15 cellular contexts compared by ENCODE assay signal in the genomic region with DNA sequence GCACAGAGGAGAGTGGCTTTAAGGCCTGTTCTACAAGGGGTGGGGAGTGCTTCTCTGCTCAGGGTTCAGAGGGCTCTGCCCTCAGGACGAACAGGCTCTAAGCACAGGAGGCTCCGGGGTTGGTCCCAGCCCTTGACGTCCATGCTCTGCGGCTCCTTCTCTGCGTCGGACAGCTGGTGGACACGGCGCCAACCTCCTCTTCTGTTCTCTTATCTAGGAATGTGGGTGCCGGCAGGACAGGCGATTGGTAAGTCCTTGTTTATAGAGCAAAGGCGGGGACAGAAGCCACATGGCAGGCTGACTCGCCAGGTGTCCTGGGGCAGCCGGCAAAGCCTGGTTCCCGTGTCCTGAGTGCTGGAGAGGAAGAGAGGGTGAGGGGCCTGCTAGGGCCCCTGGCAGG. TPM values are rescaled to one million over a fixed set of nuclear protein-coding genes. Genes with fewer than 3 reads are reported as not detected.
A peak's percentile ranks its signal among the peaks of the same experiment; 100 is the strongest.
DNase-seq lines count a peak whose midpoint lies in the region; ATAC-seq, FAIRE-seq and TF ChIP-seq lines count a peak whose summit lies in the region.
"Had no signal": no experiment of that assay in that cellular context is flagged by ENCODE, and none has a peak within 500 bp of the region (broad histone marks: within the 10 kb centered on the region; RNA-seq: fewer than 3 reads in every experiment).

No MANE protein-coding gene starts in this region.

- H3K4me1 ChIP-seq in HEK293 (ENCODE audit: control insufficient read depth, insufficient read depth, low read length) (no peaks in the 10 kb centered on the region), K562 (replicated peaks in 1 of 2; ENCODE audit: control insufficient read depth in 2 of 2, insufficient read depth in 2 of 2, low read length in 2 of 2) (peaks cover 0 to 59% of the 10 kb centered on the region in 2 experiments; a peak in 2 of 5 replicates), right cardiac atrium (ENCODE audit: control insufficient read depth, insufficient read depth, low read length) (no peaks in the 10 kb centered on the region), stomach (peaks cover 12 to 20% (median 15%) of the 10 kb centered on the region in 4 donors)
- H3K4me1 ChIP-seq: gastroesophageal sphincter, tibial nerve had no signal

- TF ChIP-seq CTCF in HEK293 (tag by site-specific recombination; IDR thresholded peaks at IDR 0.05) (no peak), K562 (IDR thresholded peaks at IDR 0.05 in 2 of 3, conservative IDR thresholded peaks at IDR 0.05 in 1 of 3; ENCODE audit: insufficient read depth in 2 of 3, low read depth in 1 of 3, low read length in 3 of 3) (no peak), stomach (IDR thresholded peaks at IDR 0.05) (no peak)

- intact Hi-C loops in K562 (cut with micrococcal nuclease), result no loop called here
- intact Hi-C loops in right cardiac atrium (cut with DNase I), result no loop called here
- intact Hi-C loops in stomach (cut with DNase I; ENCODE audit: low total_unique reads), result no loop called here

- peak overlapping the region; percentile 28; the same call in 1 of the 2 replicates for H3K27ac ChIP-seq in HEK293 (ENCODE audit: extremely low read depth, low read depth, low read length)
- no peak overlapping the region for H3K27ac ChIP-seq in K562 (ENCODE audit: extremely low read depth, low read depth, low read length)
- H3K27ac ChIP-seq in right cardiac atrium (ENCODE audit: low read length), result no peak overlapping the region
- H3K27ac ChIP-seq in stomach, result no peak overlapping the region
- H3K27ac ChIP-seq: gastroesophageal sphincter, HL-60, tibial nerve had no signal

- H2AFZ ChIP-seq in K562 (ENCODE audit: low read depth, low read length), result no peak overlapping the region

- H3K9me1 ChIP-seq in K562 (ENCODE audit: control insufficient read depth, insufficient read depth, low read length), result peaks cover 3% of the 10 kb centered on the region

- TF ChIP-seq RAD21 in K562 (CRISPR knock-in tag; conservative IDR thresholded peaks at IDR 0.05 in 1 of 2, IDR thresholded peaks at IDR 0.05 in 1 of 2), result no peak

- ATAC-seq in K562 (no peak), right cardiac atrium (peak; percentile 41 to 46)
- ATAC-seq: activated CD8-positive, alpha-beta memory T cell treated with anti-CD3 and anti-CD28 coated beads, Interleukin-2, amount 10 ng/mL, durations not matched to agents 7 days and 5 days; esophagus mucosa; gastroesophageal sphincter had no signal

- DNase-seq in K562 (ENCODE audit: extremely low read depth in 1 of 4, low spot score in 3 of 4), result no peak
- peak in 2 of 3 donors; percentile 76 to 79 for DNase-seq in right cardiac atrium
- peak; percentile 77 for DNase-seq in stomach
- DNase-seq in T-helper 2 cell, result no peak
- no peak for DNase-seq in NCI-H524 treated with DMSO at 0.1 percent for 48 hours (lab: John Stamatoyannopoulos, UW)
- no peak for DNase-seq in globus pallidus (ENCODE audit: low spot score)
- DNase-seq: activated CD8-positive, alpha-beta memory T cell treated with anti-CD3 and anti-CD28 coated beads, Interleukin-2, amount 10 ng/mL, durations not matched to agents 7 days and 5 days; NCI-H1694; occipital lobe; stimulated activated CD4-positive, alpha-beta T cell treated with anti-CD3 and anti-CD28 coated beads, Interleukin-15, amount 100 ng/mL, for 24 hours had no signal

- TF ChIP-seq POLR2A in K562 (conservative IDR thresholded peaks at IDR 0.05) (no peak), stomach (IDR thresholded peaks at IDR 0.05) (no peak)

- peak overlapping the region in 1 of 2 experiments; percentile 61; a peak in 2 of 4 replicates for H3K9ac ChIP-seq in K562 (ENCODE audit: insufficient read depth in 1 of 2, low read depth in 2 of 2, low read length in 2 of 2)

- no peaks in the 10 kb centered on the region for H3K27me3 ChIP-seq in K562 (ENCODE audit: control insufficient read depth in 2 of 2, insufficient read depth in 2 of 2, low read length in 2 of 2)
- no peaks in the 10 kb centered on the region for H3K27me3 ChIP-seq in right cardiac atrium (ENCODE audit: control insufficient read depth, insufficient read depth)
- no peaks in the 10 kb centered on the region for H3K27me3 ChIP-seq in stomach
- H3K27me3 ChIP-seq: gastroesophageal sphincter, tibial nerve had no signal

- CTCF ChIA-PET in HEK293 (lab: Yijun Ruan, JAX), result no interaction called here
- CTCF ChIA-PET in K562 (lab: Yijun Ruan, JAX; ENCODE audit: low intra/inter-chr PET ratio), result no interaction called here

- H3K79me2 ChIP-seq in K562 (ENCODE audit: control insufficient read depth, insufficient read depth, low read length), result peaks cover 22% of the 10 kb centered on the region

- peaks cover 17 to 92% of the 10 kb centered on the region in 2 experiments; a peak in 2 of 3 replicates for H3K36me3 ChIP-seq in HEK293 (ENCODE audit: control insufficient read depth in 2 of 2, insufficient read depth in 1 of 2, low read length in 2 of 2)
- peaks cover 92% of the 10 kb centered on the region for H3K36me3 ChIP-seq in K562 (ENCODE audit: control insufficient read depth, insufficient read depth, low read length)
- peaks cover 70 to 100% (median 100%) of the 10 kb centered on the region in 4 donors for H3K36me3 ChIP-seq in stomach

- POLR2A ChIA-PET in HEK293 (lab: Yijun Ruan, JAX), result no interaction called here
- POLR2A ChIA-PET in K562 (lab: Yijun Ruan, JAX), result interaction anchor here (1.0 to 1.2 kb wide), 2 partner anchors 8 to 13 kb away, joined by 4 to 5 read pairs; no protein-coding TSS in a partner anchor

- no peaks in the 10 kb centered on the region for H3K9me3 ChIP-seq in HEK293 (ENCODE audit: control insufficient read depth, insufficient read depth, low read depth, low read length)
- H3K9me3 ChIP-seq in K562 (replicated peaks; ENCODE audit: control insufficient read depth, insufficient read depth, low read depth, low read length), result no peaks in the 10 kb centered on the region
- H3K9me3 ChIP-seq in right cardiac atrium (ENCODE audit: control insufficient read depth, low read length), result no peaks in the 10 kb centered on the region
- H3K9me3 ChIP-seq in stomach, result no peaks in the 10 kb centered on the region
- H3K9me3 ChIP-seq: gastroesophageal sphincter, tibial nerve had no signal

- no peak overlapping the region for H3K4me2 ChIP-seq in K562 (ENCODE audit: insufficient read depth, low read length)

- in situ Hi-C loops in K562 (cut with MboI), result no loop called here

- no TSS peak for BruUV-seq in K562 (replicated peaks; lab: Mats Ljungman, UMichigan)

- peaks cover 15% of the 10 kb centered on the region for H4K20me1 ChIP-seq in K562 (replicated peaks; ENCODE audit: control insufficient read depth, insufficient read depth, low read length)

- no peak for FAIRE-seq in K562 (lab: Jason Lieb, UNC)

- TF ChIP-seq EP300 in K562 (IDR thresholded peaks at IDR 0.05; ENCODE audit: low read length) (no peak), stomach (IDR thresholded peaks at IDR 0.05) (no peak)

- H3K4me3 ChIP-seq in HEK293 (ENCODE audit: low read depth, low read length), result no peak overlapping the region
- H3K4me3 ChIP-seq in K562, result no peak overlapping the region
- no peak overlapping the region for H3K4me3 ChIP-seq in right cardiac atrium (ENCODE audit: low read length)
- no peak overlapping the region for H3K4me3 ChIP-seq in stomach
- H3K4me3 ChIP-seq: gastroesophageal sphincter, tibial nerve had no signal

- WGBS in K562 (ENCODE audit: insufficient coverage, low coverage, missing lambda C conversion rate), result 96% methylated on average over 10 of the region's 14 CpGs
- WGBS in right cardiac atrium, result 47% methylated on average over 14 of the region's 14 CpGs
- WGBS in stomach, 5 donors, result 27 to 70% (median 33%) methylated on average over 13 to 14 of the region's 14 CpGs

RNA-seq across cellular contexts. Expression of a gene that starts 8.4 kb away (rescaled TPM):
- total RNA-seq in K562 (2011; cell fraction: chromatin; rRNA removed; ENCODE audit: low replicate concordance), result 72.0 and 238 TPM in 2 replicates
- 545 and 547 TPM in 2 replicates for total RNA-seq in K562 (2011; cell fraction: nucleolus; rRNA removed)
- total RNA-seq in K562 (2011; cell fraction: nucleoplasm; rRNA removed), result 383 and 585 TPM in 2 replicates
- total RNA-seq in K562 (2014; rRNA removed) (2,649 and 2,867 TPM in 2 replicates), K562 (2014; rRNA removed; fragmentation: Illumina TruSeq; extraction: Trizol) (407 and 630 TPM in 2 replicates), K562 (2015; rRNA removed; fragmentation: Illumina TruSeq; extraction: Trizol) (1,267 and 1,272 TPM in 2 replicates), K562 (2021) (2,126 and 2,254 TPM in 2 replicates), right cardiac atrium (100 to 1,000 TPM; 635 to 772 (median 696) TPM), stomach (1,000 to 10,000 TPM in 4 of 5 donors, 100 to 1,000 TPM in 1; 428 to 2,471 (median 1,694) TPM)
- polyA plus RNA-seq in K562 (2011; rRNA removed) (957 and 1,566 TPM in 2 replicates), K562 (2014; fragmentation: Illumina TruSeq; extraction: Trizol) (912 and 1,907 TPM in 2 replicates), K562 (2014; fragmentation: Nextera tagmentation; extraction: Ambion mirVana) (100 to 1,000 TPM; 605 to 818 TPM), K562 (2014; rRNA removed) (2,791 and 3,285 TPM in 2 replicates), right cardiac atrium (1,857 TPM), stomach (1,000 to 10,000 TPM; 2,846 to 4,539 (median 3,866) TPM)
- 3,186 and 4,296 TPM in 2 replicates for polyA plus RNA-seq in K562 (2011; cell fraction: cytosol; rRNA removed)
- polyA plus RNA-seq in K562 (2011; cell fraction: nucleus; rRNA removed), result 907 and 973 TPM in 2 replicates
- 2,701 and 2,899 TPM in 2 replicates for polyA plus RNA-seq in K562 (2012)
- 202 and 239 TPM in 2 replicates for polyA minus RNA-seq in K562 (2011; rRNA and poly(A)+ RNA removed)
- polyA minus RNA-seq in K562 (2011; cell fraction: cytosol; rRNA and poly(A)+ RNA removed), result 1,242 and 1,610 TPM in 2 replicates
- 152 and 304 TPM in 2 replicates for polyA minus RNA-seq in K562 (2011; cell fraction: nucleus; rRNA and poly(A)+ RNA removed)

RNA-seq across cellular contexts. Expression of a gene that starts 20.2 kb away (rescaled TPM):
- total RNA-seq in K562 (2011; cell fraction: chromatin; rRNA removed; ENCODE audit: low replicate concordance), result 0.56 and 1.4 TPM in 2 replicates
- 0.66 and 1.3 TPM in 2 replicates for total RNA-seq in K562 (2011; cell fraction: nucleolus; rRNA removed)
- 0.44 and 0.53 TPM in 2 replicates for total RNA-seq in K562 (2011; cell fraction: nucleoplasm; rRNA removed)
- total RNA-seq in K562 (2014; rRNA removed) (0.05 and 0.08 TPM in 2 replicates), K562 (2014; rRNA removed; fragmentation: Illumina TruSeq; extraction: Trizol) (0.04 TPM in 1 of 2 replicates, not detected in the other), K562 (2015; rRNA removed; fragmentation: Illumina TruSeq; extraction: Trizol) (0.04 TPM in 1 of 2 replicates, not detected in the other), K562 (2021) (0.27 and 0.40 TPM in 2 replicates), right cardiac atrium (under 1 TPM; 0.45 to 0.88 (median 0.68) TPM), stomach (1 to 10 TPM in 2 of 5 donors, under 1 TPM in 2, not detected in 1; 0.58 to 3.5 (median 2.0) TPM)
- polyA plus RNA-seq in K562 (2011; rRNA removed) (0.01 and 0.06 TPM in 2 replicates), K562 (2014; fragmentation: Illumina TruSeq; extraction: Trizol) (0.01 TPM in 2 replicates), K562 (2014; fragmentation: Nextera tagmentation; extraction: Ambion mirVana) (not detected), K562 (2014; rRNA removed) (0.04 and 0.09 TPM in 2 replicates), right cardiac atrium (0.61 TPM), stomach (under 1 TPM; 0.10 to 0.31 (median 0.15) TPM)
- 0.03 and 0.04 TPM in 2 replicates for polyA plus RNA-seq in K562 (2011; cell fraction: cytosol; rRNA removed)
- polyA plus RNA-seq in K562 (2011; cell fraction: nucleus; rRNA removed), result 0.13 and 0.21 TPM in 2 replicates
- polyA plus RNA-seq in K562 (2012), result 0.43 and 0.48 TPM in 2 replicates
- 0.06 and 0.07 TPM in 2 replicates for polyA minus RNA-seq in K562 (2011; rRNA and poly(A)+ RNA removed)
- not detected in 2 replicates for polyA minus RNA-seq in K562 (2011; cell fraction: cytosol; rRNA and poly(A)+ RNA removed)
- polyA minus RNA-seq in K562 (2011; cell fraction: nucleus; rRNA and poly(A)+ RNA removed), result 0.27 and 0.33 TPM in 2 replicates

RNA-seq across cellular contexts. Expression of a gene that starts 22.4 kb away (rescaled TPM):
- 223 and 289 TPM in 2 replicates for total RNA-seq in K562 (2011; cell fraction: chromatin; rRNA removed; ENCODE audit: low replicate concordance)
- 105 and 117 TPM in 2 replicates for total RNA-seq in K562 (2011; cell fraction: nucleolus; rRNA removed)
- 149 and 185 TPM in 2 replicates for total RNA-seq in K562 (2011; cell fraction: nucleoplasm; rRNA removed)
- total RNA-seq in K562 (2014; rRNA removed) (222 and 244 TPM in 2 replicates), K562 (2014; rRNA removed; fragmentation: Illumina TruSeq; extraction: Trizol) (77.7 and 78.7 TPM in 2 replicates), K562 (2015; rRNA removed; fragmentation: Illumina TruSeq; extraction: Trizol) (139 and 143 TPM in 2 replicates), K562 (2021) (287 and 289 TPM in 2 replicates), right cardiac atrium (10 to 100 TPM; 78.7 to 92.1 (median 85.0) TPM), stomach (100 to 1,000 TPM in 1 of 5 donors, 10 to 100 TPM in 4; 21.4 to 124 (median 42.5) TPM)
- polyA plus RNA-seq in K562 (2011; rRNA removed) (125 and 155 TPM in 2 replicates), K562 (2014; fragmentation: Illumina TruSeq; extraction: Trizol) (142 and 156 TPM in 2 replicates), K562 (2014; fragmentation: Nextera tagmentation; extraction: Ambion mirVana) (10 to 100 TPM; 10.8 to 13.3 TPM), K562 (2014; rRNA removed) (250 and 266 TPM in 2 replicates), right cardiac atrium (65.3 TPM), stomach (10 to 100 TPM; 55.9 to 68.1 (median 63.4) TPM)
- 57.6 and 123 TPM in 2 replicates for polyA plus RNA-seq in K562 (2011; cell fraction: cytosol; rRNA removed)
- polyA plus RNA-seq in K562 (2011; cell fraction: nucleus; rRNA removed), result 177 and 237 TPM in 2 replicates
- polyA plus RNA-seq in K562 (2012), result 116 and 140 TPM in 2 replicates
- 29.7 and 47.1 TPM in 2 replicates for polyA minus RNA-seq in K562 (2011; rRNA and poly(A)+ RNA removed)
- 61.3 and 62.0 TPM in 2 replicates for polyA minus RNA-seq in K562 (2011; cell fraction: cytosol; rRNA and poly(A)+ RNA removed)
- polyA minus RNA-seq in K562 (2011; cell fraction: nucleus; rRNA and poly(A)+ RNA removed), result 38.8 and 60.8 TPM in 2 replicates

RNA-seq across cellular contexts. Expression of a gene that starts 28.4 kb away (rescaled TPM):
- 8.0 and 26.2 TPM in 2 replicates for total RNA-seq in K562 (2011; cell fraction: chromatin; rRNA removed; ENCODE audit: low replicate concordance)
- 17.6 and 18.7 TPM in 2 replicates for total RNA-seq in K562 (2011; cell fraction: nucleolus; rRNA removed)
- 11.9 and 13.9 TPM in 2 replicates for total RNA-seq in K562 (2011; cell fraction: nucleoplasm; rRNA removed)
- 35.2 and 47.8 TPM in 2 replicates for total RNA-seq in K562 (2014; rRNA removed)
- total RNA-seq in K562 (2014; rRNA removed; fragmentation: Illumina TruSeq; extraction: Trizol), result 6.1 and 11.1 TPM in 2 replicates
- total RNA-seq in K562 (2015; rRNA removed; fragmentation: Illumina TruSeq; extraction: Trizol), result 25.9 and 28.7 TPM in 2 replicates
- 35.3 and 37.5 TPM in 2 replicates for total RNA-seq in K562 (2021)
- polyA plus RNA-seq in K562 (2011; rRNA removed), result 27.2 and 42.1 TPM in 2 replicates
- polyA plus RNA-seq in K562 (2011; cell fraction: cytosol; rRNA removed), result 46.5 and 96.1 TPM in 2 replicates
- polyA plus RNA-seq in K562 (2011; cell fraction: nucleus; rRNA removed), result 23.4 and 27.7 TPM in 2 replicates
- polyA plus RNA-seq in K562 (2012), result 44.0 and 47.8 TPM in 2 replicates
- 26.2 and 35.1 TPM in 2 replicates for polyA plus RNA-seq in K562 (2014; fragmentation: Illumina TruSeq; extraction: Trizol)
- 1 to 10 TPM; 1.3 to 2.1 TPM for polyA plus RNA-seq in K562 (2014; fragmentation: Nextera tagmentation; extraction: Ambion mirVana)
- 33.3 and 37.8 TPM in 2 replicates for polyA plus RNA-seq in K562 (2014; rRNA removed)
- 8.4 and 12.9 TPM in 2 replicates for polyA minus RNA-seq in K562 (2011; rRNA and poly(A)+ RNA removed)
- 22.1 and 26.4 TPM in 2 replicates for polyA minus RNA-seq in K562 (2011; cell fraction: cytosol; rRNA and poly(A)+ RNA removed)
- polyA minus RNA-seq in K562 (2011; cell fraction: nucleus; rRNA and poly(A)+ RNA removed), result 6.7 and 7.7 TPM in 2 replicates
- 10 to 100 TPM; 49.2 to 76.2 (median 66.4) TPM for total RNA-seq in right cardiac atrium
- polyA plus RNA-seq in right cardiac atrium, result 124 TPM
- 10 to 100 TPM in 1 of 5 donors, 1 to 10 TPM in 2, not detected in 2; 2.6 to 15.6 (median 4.5) TPM for total RNA-seq in stomach
- polyA plus RNA-seq in stomach, result 100 to 1,000 TPM in 1 of 3 donors, 10 to 100 TPM in 2; 26.8 to 102 (median 55.3) TPM

RNA-seq across cellular contexts. Expression of a gene that starts 46.0 kb away (rescaled TPM):
- 66.7 and 198 TPM in 2 replicates for total RNA-seq in K562 (2011; cell fraction: chromatin; rRNA removed; ENCODE audit: low replicate concordance)
- 157 and 164 TPM in 2 replicates for total RNA-seq in K562 (2011; cell fraction: nucleolus; rRNA removed)
- 136 and 201 TPM in 2 replicates for total RNA-seq in K562 (2011; cell fraction: nucleoplasm; rRNA removed)
- 253 and 295 TPM in 2 replicates for total RNA-seq in K562 (2014; rRNA removed)
- total RNA-seq in K562 (2014; rRNA removed; fragmentation: Illumina TruSeq; extraction: Trizol), result 4.9 and 6.0 TPM in 2 replicates
- 108 and 142 TPM in 2 replicates for total RNA-seq in K562 (2015; rRNA removed; fragmentation: Illumina TruSeq; extraction: Trizol)
- 266 and 293 TPM in 2 replicates for total RNA-seq in K562 (2021)
- 56.7 and 107 TPM in 2 replicates for polyA plus RNA-seq in K562 (2011; rRNA removed)
- polyA plus RNA-seq in K562 (2011; cell fraction: cytosol; rRNA removed), result 225 and 766 TPM in 2 replicates
- 159 and 202 TPM in 2 replicates for polyA plus RNA-seq in K562 (2011; cell fraction: nucleus; rRNA removed)
- polyA plus RNA-seq in K562 (2012), result 194 and 288 TPM in 2 replicates
- 11.4 and 105 TPM in 2 replicates for polyA plus RNA-seq in K562 (2014; fragmentation: Illumina TruSeq; extraction: Trizol)
- 10 to 100 TPM; 28.2 to 60.6 TPM for polyA plus RNA-seq in K562 (2014; fragmentation: Nextera tagmentation; extraction: Ambion mirVana)
- polyA plus RNA-seq in K562 (2014; rRNA removed), result 271 and 292 TPM in 2 replicates
- 32.1 and 38.2 TPM in 2 replicates for polyA minus RNA-seq in K562 (2011; rRNA and poly(A)+ RNA removed)
- polyA minus RNA-seq in K562 (2011; cell fraction: cytosol; rRNA and poly(A)+ RNA removed), result 125 and 190 TPM in 2 replicates
- polyA minus RNA-seq in K562 (2011; cell fraction: nucleus; rRNA and poly(A)+ RNA removed), result 30.8 and 41.1 TPM in 2 replicates
- total RNA-seq in right cardiac atrium, result 100 to 1,000 TPM; 209 to 294 (median 259) TPM
- 437 TPM for polyA plus RNA-seq in right cardiac atrium
- 100 to 1,000 TPM in 3 of 5 donors, 10 to 100 TPM in 2; 31.6 to 217 (median 102) TPM for total RNA-seq in stomach
- 100 to 1,000 TPM; 107 to 169 (median 138) TPM for polyA plus RNA-seq in stomach

Comparison
In these comparisons a context has a peak if more than half of its experiments do, and no peak if none do; other contexts are left out.
1. DNase-seq: peak in right cardiac atrium (2 of 3) and stomach (single experiment); none in K562 (0 of 4), T-helper 2 cell (0 of 5), NCI-H524 treated with DMSO at 0.1 percent for 48 hours (single experiment) and globus pallidus (single experiment).